15 cellular contexts compared by ENCODE assay signal in the genomic region with DNA sequence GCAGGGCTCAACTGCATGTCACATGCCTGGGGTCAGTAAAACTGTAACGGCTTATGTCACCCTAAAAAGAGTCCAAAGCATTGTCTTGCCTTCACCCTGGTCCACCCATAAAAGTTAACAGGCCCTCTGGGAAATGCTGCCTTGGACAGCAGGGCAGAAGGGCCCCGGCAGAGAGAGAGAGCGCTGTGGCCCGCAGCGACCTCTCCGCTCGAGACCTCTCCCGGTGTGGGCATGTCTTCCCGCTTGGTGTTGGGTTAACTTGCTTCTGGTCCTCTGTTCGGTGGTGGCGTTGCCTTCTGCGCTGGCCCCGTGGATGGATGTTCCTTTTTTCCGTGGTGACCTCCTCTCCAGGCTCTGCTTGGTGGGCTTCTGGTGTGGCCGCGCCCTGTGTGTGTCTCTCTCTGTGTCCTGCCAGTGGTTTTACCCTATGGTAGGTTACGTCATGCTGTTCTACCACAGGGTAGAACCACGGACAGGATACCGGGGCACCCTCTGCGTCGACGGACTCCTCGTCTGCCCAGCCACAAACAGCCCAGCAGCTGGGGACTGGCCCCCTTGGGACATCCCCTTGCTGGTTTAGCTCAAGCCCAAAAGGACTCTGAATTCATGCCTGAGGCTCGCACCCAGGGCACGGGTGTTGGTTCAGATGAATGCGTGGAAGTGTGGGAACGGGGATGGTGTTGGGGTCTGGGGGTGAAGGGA. TPM values are rescaled to one million over a fixed set of nuclear protein-coding genes. Genes with fewer than 3 reads are reported as not detected.
DNase-seq lines count a peak whose midpoint lies in the region; ATAC-seq and TF ChIP-seq lines count a peak whose summit lies in the region.
"Had no signal": no experiment of that assay in that cellular context is flagged by ENCODE, and none has a peak within 500 bp of the region (broad histone marks: within the 10 kb centered on the region; RNA-seq: fewer than 3 reads in every experiment).

No MANE protein-coding gene starts in this region.

- H3K36me3 ChIP-seq in BLaER1, result peaks cover 72% of the 10 kb centered on the region
- peaks cover 94% of the 10 kb centered on the region for H3K36me3 ChIP-seq in osteoblast (ENCODE audit: insufficient read depth, low read length)
- H3K36me3 ChIP-seq: MG63 had no signal

- H3K27me3 ChIP-seq in BLaER1 (no peaks in the 10 kb centered on the region), osteoblast (ENCODE audit: insufficient read depth, low read length) (no peaks in the 10 kb centered on the region)
- H3K27me3 ChIP-seq: MG63 had no signal

- H3K9ac ChIP-seq in BLaER1, result peak overlapping the region; percentile 17; the same call in 1 of the 2 replicates
- H3K9ac ChIP-seq: KMS-11 had no signal

- H3K4me3 ChIP-seq in BLaER1 (no peak overlapping the region), NB4 (ENCODE audit: low read depth, low read length) (peak overlapping the region; percentile 3), osteoblast (ENCODE audit: insufficient read depth, low read length) (no peak overlapping the region)
- H3K4me3 ChIP-seq: MG63 had no signal

- DNase-seq in NB4 (ENCODE audit: low read depth), result peak; percentile 89
- DNase-seq in glutamatergic neuron, result no peak
- peak; percentile 73 for DNase-seq in osteoblast (ENCODE audit: insufficient read length, low spot score, missing footprints)
- DNase-seq in D341Med (ENCODE audit: low spot score), result no peak
- DNase-seq in activated CD8-positive, alpha-beta memory T cell treated with anti-CD3 and anti-CD28 coated beads, Interleukin-2, amount 50 U/mL, for 48 hours, result no peak
- no peak for DNase-seq in activated effector memory CD4-positive, alpha-beta T cell treated with Interleukin-2 at 50 U/mL for 16 hours
- DNase-seq: CD8-positive, alpha-beta T cell; DND-41; GDM1; MG63; NCI-H2029; NCI-H524 had no signal

- peak overlapping the region; percentile 28 for H3K27ac Mint-ChIP-seq in glutamatergic neuron (ENCODE audit: unreplicated experiment)
- H3K27ac Mint-ChIP-seq: CD8-positive, alpha-beta T cell had no signal

- no peak overlapping the region for H3K4me3 Mint-ChIP-seq in glutamatergic neuron (ENCODE audit: unreplicated experiment)
- H3K4me3 Mint-ChIP-seq: CD8-positive, alpha-beta T cell had no signal

- no peak overlapping the region for H2AFZ ChIP-seq in osteoblast (ENCODE audit: low read length)

- no peaks in the 10 kb centered on the region for H3K36me3 Mint-ChIP-seq in glutamatergic neuron (ENCODE audit: unreplicated experiment)

- peaks cover 9% of the 10 kb centered on the region for H3K9me3 Mint-ChIP-seq in glutamatergic neuron (ENCODE audit: unreplicated experiment)
- H3K9me3 Mint-ChIP-seq: CD8-positive, alpha-beta T cell had no signal

- H3K27me3 Mint-ChIP-seq in glutamatergic neuron (ENCODE audit: unreplicated experiment), result peaks cover 7% of the 10 kb centered on the region

- H3K4me1 ChIP-seq in BLaER1 (peaks cover 76% of the 10 kb centered on the region), osteoblast (ENCODE audit: insufficient read depth, low read length) (peaks cover 13% of the 10 kb centered on the region)

- no peak for ATAC-seq in HG02623 (IDR thresholded peaks at IDR 0.05; ENCODE audit: unreplicated experiment)
- ATAC-seq: CD8-positive, alpha-beta T cell had no signal

- TF ChIP-seq POLR2A in NB4 (IDR thresholded peaks at IDR 0.05; ENCODE audit: extremely low read depth, insufficient read length), result no peak

- TF ChIP-seq CTCF in NB4 (IDR thresholded peaks at IDR 0.05; ENCODE audit: low read depth, low read length), result no peak
- no peak for TF ChIP-seq CTCF in glutamatergic neuron (IDR thresholded peaks at IDR 0.05; ENCODE audit: partially characterized antibody, unreplicated experiment)
- no peak for TF ChIP-seq CTCF in osteoblast (IDR thresholded peaks at IDR 0.05; ENCODE audit: extremely low read depth, low read depth, low read length)

- H3K4me1 Mint-ChIP-seq in glutamatergic neuron (ENCODE audit: low read depth, unreplicated experiment), result peaks cover 28% of the 10 kb centered on the region

- H3K79me2 ChIP-seq in osteoblast (ENCODE audit: insufficient read depth, low read length), result peaks cover 28% of the 10 kb centered on the region

- peak overlapping the region; percentile 69 for H3K4me2 ChIP-seq in BLaER1
- no peak overlapping the region for H3K4me2 ChIP-seq in osteoblast (ENCODE audit: insufficient read depth, low read length)
- H3K4me2 ChIP-seq: KMS-11 had no signal

- no peaks in the 10 kb centered on the region for H3K9me3 ChIP-seq in BLaER1
- H3K9me3 ChIP-seq in osteoblast (ENCODE audit: low read depth, low read length), result no peaks in the 10 kb centered on the region
- H3K9me3 ChIP-seq: MG63 had no signal

- H4K20me1 ChIP-seq in BLaER1 (no peaks in the 10 kb centered on the region), osteoblast (ENCODE audit: insufficient read depth, low read length) (peaks cover 16% of the 10 kb centered on the region)

- H3K27ac ChIP-seq in BLaER1, result peak overlapping the region; percentile 68
- no peak overlapping the region for H3K27ac ChIP-seq in osteoblast (ENCODE audit: low read depth, low read length)
- H3K27ac ChIP-seq: KMS-11 had no signal

RNA-seq across cellular contexts. Expression of gene CLEC18A, which starts 18.3 kb away (rescaled TPM):
- total RNA-seq in glutamatergic neuron (ENCODE audit: unreplicated experiment) (2.5 TPM), osteoblast (0.29 and 1.1 TPM in 2 replicates)

Comparison
In these comparisons a context has a peak if more than half of its experiments do, and no peak if none do; other contexts are left out.
1. DNase-seq: peak in NB4 (single experiment) and osteoblast (single experiment); none in glutamatergic neuron (single experiment), D341Med (single experiment), activated CD8-positive, alpha-beta memory T cell treated with anti-CD3 and anti-CD28 coated beads, Interleukin-2, amount 50 U/mL, for 48 hours (single experiment) and activated effector memory CD4-positive, alpha-beta T cell treated with Interleukin-2 at 50 U/mL for 16 hours (single experiment).